Comparison of ENCODE assay signal across 8 cellular contexts in genomic region chr17:74758846-74759163, GRCh38. TPM values are rescaled to one million over a fixed set of nuclear protein-coding genes. Genes with fewer than 3 reads are reported as not detected.
DNase-seq lines count a peak whose midpoint lies in the region; TF ChIP-seq lines count a peak whose summit lies in the region.

No MANE protein-coding gene starts in this region.

- H3K36me3 Mint-ChIP-seq in brain (no peaks in the 10 kb centered on the region), nephron (ENCODE audit: low read depth) (no peaks in the 10 kb centered on the region)

- TF ChIP-seq CTCF in brain (conservative IDR thresholded peaks at IDR 0.05): no peak
- no peak for TF ChIP-seq CTCF in nephron (IDR thresholded peaks at IDR 0.05; ENCODE audit: unreplicated experiment in 3 of 3)

- H3K9me3 Mint-ChIP-seq in brain (no peaks in the 10 kb centered on the region), nephron (no peaks in the 10 kb centered on the region)

- DNase-seq in DMS 273 treated with DMSO at 0.1 percent for 48 hours (lab: John Stamatoyannopoulos, UW) (peak; percentile 33), LHCN-M2 (ENCODE audit: low read depth) (peak; percentile 88), NCI-H1417 (lab: John Stamatoyannopoulos, UW) (no peak), dedifferentiated amniotic fluid mesenchymal stem cell (ENCODE audit: extremely low spot score) (no peak), NCI-H187 (lab: John Stamatoyannopoulos, UW) (no peak)
- DNase-seq in activated CD4-positive, alpha-beta T cell treated with anti-CD3 and anti-CD28 coated beads, Interleukin-2, amount 50 U/mL, for 4 hours: no peak

- H3K27me3 Mint-ChIP-seq in brain (no peaks in the 10 kb centered on the region), nephron (ENCODE audit: low read depth) (no peaks in the 10 kb centered on the region)

- peak overlapping the region in 3 of 5 experiments; percentile 12 to 23 (median 14) for H3K4me3 Mint-ChIP-seq in brain
- peak overlapping the region; percentile 30 to 66 (median 60) for H3K4me3 Mint-ChIP-seq in nephron

- H3K4me1 Mint-ChIP-seq in brain: peaks cover 62% of the 10 kb centered on the region
- peaks cover 62% of the 10 kb centered on the region for H3K4me1 Mint-ChIP-seq in nephron

- peak overlapping the region; percentile 88 to 95 (median 93) for H3K27ac Mint-ChIP-seq in brain
- H3K27ac Mint-ChIP-seq in nephron: peak overlapping the region; percentile 90 to 97 (median 93)

RNA-seq across cellular contexts. Expression of gene NHERF1, which starts 10.4 kb away (rescaled TPM):
- total RNA-seq in LHCN-M2 (2014; rRNA removed): 97.6 and 119 TPM in 2 replicates
- 98.4 TPM for polyA plus RNA-seq in LHCN-M2 (2012)
- 95.8 TPM for polyA plus RNA-seq in brain (ENCODE audit: insufficient read depth, low read depth, low replicate concordance)

RNA-seq across cellular contexts. Expression of gene NAT9, which starts 17.3 kb away (rescaled TPM):
- total RNA-seq in LHCN-M2 (2014; rRNA removed): 35.5 and 39.1 TPM in 2 replicates
- polyA plus RNA-seq in LHCN-M2 (2012): 43.9 TPM
- 24.8 TPM for polyA plus RNA-seq in brain (ENCODE audit: insufficient read depth, low read depth, low replicate concordance)

RNA-seq across cellular contexts. Expression of gene RAB37, which starts 21.7 kb away (rescaled TPM):
- total RNA-seq in LHCN-M2 (2014; rRNA removed): 0.19 and 0.34 TPM in 2 replicates
- 0.70 TPM for polyA plus RNA-seq in LHCN-M2 (2012)
- polyA plus RNA-seq in brain (ENCODE audit: insufficient read depth, low read depth, low replicate concordance): 2.8 TPM

RNA-seq across cellular contexts. Expression of gene CD300LF, which starts 46.1 kb away (rescaled TPM):
- not detected in 2 replicates for total RNA-seq in LHCN-M2 (2014; rRNA removed)
- not detected for polyA plus RNA-seq in LHCN-M2 (2012)
- 0.54 TPM for polyA plus RNA-seq in brain (ENCODE audit: insufficient read depth, low read depth, low replicate concordance)

Comparison
In these comparisons a context has a peak if more than half of its experiments do, and no peak if none do; other contexts are left out.
1. DNase-seq: peak in DMS 273 treated with DMSO at 0.1 percent for 48 hours (single experiment) and LHCN-M2 (single experiment); none in NCI-H1417 (0 of 3), dedifferentiated amniotic fluid mesenchymal stem cell (single experiment), activated CD4-positive, alpha-beta T cell treated with anti-CD3 and anti-CD28 coated beads, Interleukin-2, amount 50 U/mL, for 4 hours (0 of 2) and NCI-H187 (0 of 2).